Comparison of ENCODE assay signal across 8 cellular contexts in the genomic region with DNA sequence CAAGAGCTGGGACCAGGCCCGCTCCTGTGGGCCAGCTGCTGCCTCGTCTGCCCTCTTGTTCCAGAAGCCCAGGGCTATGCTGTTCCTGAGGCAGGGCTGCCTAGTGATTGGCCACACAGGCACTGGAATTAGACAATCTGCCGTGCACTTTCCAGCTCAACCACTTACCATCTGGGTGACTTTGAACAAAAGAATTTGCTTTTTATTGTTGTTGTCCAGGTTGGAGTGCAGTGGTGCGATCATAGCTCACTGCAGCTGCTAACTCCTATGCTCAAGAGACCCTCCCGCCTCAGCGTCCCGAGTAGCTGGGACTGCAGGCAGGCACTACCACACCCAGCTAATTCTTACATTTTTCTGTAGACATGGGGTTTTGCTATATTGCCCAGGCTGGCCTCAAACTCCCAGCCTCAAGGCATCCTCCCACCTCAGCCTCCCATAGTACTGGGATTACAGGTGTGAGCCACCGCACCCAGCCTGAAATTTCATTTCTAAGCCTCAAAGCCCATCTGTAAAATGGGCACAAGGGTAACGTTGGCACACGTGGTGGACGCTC. TPM values are rescaled to one million over a fixed set of nuclear protein-coding genes. Genes with fewer than 3 reads are reported as not detected.
DNase-seq lines count a peak whose midpoint lies in the region; ATAC-seq and TF ChIP-seq lines count a peak whose summit lies in the region.

No MANE protein-coding gene starts in this region.

- no peak for TF ChIP-seq POLR2A in GM18505 (IDR thresholded peaks at IDR 0.05; ENCODE audit: borderline replicate concordance, extremely low read depth, insufficient read depth, insufficient read length)

- ATAC-seq in GM18505 (IDR thresholded peaks at IDR 0.05; ENCODE audit: unreplicated experiment) (no peak), GM19452 (IDR thresholded peaks at IDR 0.05; ENCODE audit: unreplicated experiment) (no peak)

- DNase-seq in COLO668 (lab: John Stamatoyannopoulos, UW; ENCODE audit: unreplicated experiment) (peak; percentile 89), LHCN-M2 (ENCODE audit: low read depth) (peak; percentile 97), amniotic stem cell (lab: John Stamatoyannopoulos, UW) (peak; percentile 26), myocyte (ENCODE audit: low read depth) (peak; percentile 85), ecto neural progenitor cell (ENCODE audit: low spot score) (no peak), NOMO-1 treated with dmso at 0.1 percent for 144 hours (lab: John Stamatoyannopoulos, UW; ENCODE audit: unreplicated experiment) (no peak)

RNA-seq across cellular contexts. Expression of gene NEK6, which starts 1.2 kb away (rescaled TPM):
- total RNA-seq in LHCN-M2 (2014; rRNA removed) (62.8 and 72.6 TPM in 2 replicates), myocyte (65.6 and 84.7 TPM in 2 replicates)
- polyA plus RNA-seq in LHCN-M2 (2012) = 89.5 TPM
- 124 TPM for polyA plus RNA-seq in myocyte (2012)

Comparison
In these comparisons a context has a peak if more than half of its experiments do, and no peak if none do; other contexts are left out.
1. DNase-seq: peak in COLO668 (single experiment), LHCN-M2 (single experiment), amniotic stem cell (single experiment) and myocyte (single experiment); none in ecto neural progenitor cell (single experiment) and NOMO-1 treated with dmso at 0.1 percent for 144 hours (single experiment).